In the genomic region with DNA sequence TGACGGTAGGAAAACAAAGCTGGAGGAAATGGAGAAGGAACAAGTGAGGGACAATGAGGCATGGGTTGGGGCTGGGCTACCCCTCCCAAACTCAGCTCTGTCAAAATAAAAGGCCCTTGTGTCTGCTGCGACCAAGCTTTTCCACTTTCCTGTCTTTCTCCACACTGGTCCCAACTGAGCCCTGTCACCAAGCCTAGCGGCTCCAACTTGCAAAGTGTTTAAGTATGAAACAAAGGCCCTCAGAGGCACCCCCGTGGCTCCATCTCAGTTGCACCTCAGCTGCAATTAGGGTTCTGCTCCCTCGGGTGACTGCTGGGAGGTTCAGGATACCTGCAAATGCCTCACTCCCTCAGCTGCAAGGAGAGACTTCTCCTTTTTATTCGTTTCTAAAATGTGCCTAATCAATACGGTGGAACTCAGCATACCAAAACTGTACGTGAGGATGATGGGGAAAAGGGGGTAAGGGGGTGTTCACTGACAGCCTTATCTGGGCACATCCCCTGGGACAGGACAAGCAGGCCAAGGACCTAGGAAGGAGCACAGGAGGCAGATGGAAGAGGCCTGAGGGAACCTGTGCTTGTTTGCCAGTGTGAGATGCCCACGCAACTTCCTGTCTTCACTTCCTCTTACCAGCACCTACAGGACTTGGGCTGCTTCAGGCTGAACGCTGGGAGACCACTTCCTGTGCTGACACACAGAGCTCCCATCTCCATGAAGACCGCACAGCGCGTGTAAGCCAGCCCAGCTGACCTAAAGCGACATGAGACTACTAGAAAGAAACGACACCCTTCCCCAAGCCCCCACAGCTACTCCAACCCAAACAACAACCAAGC, we compare ENCODE assay signal across 8 cellular contexts. TPM values are rescaled to one million over a fixed set of nuclear protein-coding genes. Genes with fewer than 3 reads are reported as not detected.
DNase-seq lines count a peak whose midpoint lies in the region; ATAC-seq lines count a peak whose summit lies in the region.

No MANE protein-coding gene starts in this region.

- H3K27me3 Mint-ChIP-seq in activated T-cell treated with anti-CD3 and anti-CD28 coated beads, Interleukin-2, amount 50 U/mL, for 72 hours (ENCODE audit: low read depth): no peaks in the 10 kb centered on the region

- DNase-seq in Daoy (ENCODE audit: low read depth) (peak; percentile 48), NOMO-1 treated with DMSO at 0.1 percent for 48 hours (lab: John Stamatoyannopoulos, UW; ENCODE audit: unreplicated experiment) (peak; percentile 98), hypothalamus (lab: John Stamatoyannopoulos, UW) (peak in 32 of 51 donors; percentile 8 to 72 (median 39)), iPS-NIHi11 (ENCODE audit: low spot score) (no peak), COLO668 (lab: John Stamatoyannopoulos, UW; ENCODE audit: unreplicated experiment) (no peak)
- DNase-seq in activated T-cell treated with anti-CD3 and anti-CD28 coated beads, Interleukin-2, amount 50 U/mL, for 72 hours: peak; percentile 82 to 90
- peak; percentile 82 for DNase-seq in stimulated activated CD8-positive, alpha-beta memory T cell treated with anti-CD3 and anti-CD28 coated beads, Interleukin-15, amount 100 ng/mL, for 48 hours (ENCODE audit: low read depth in 2 of 2)

- H3K9me3 Mint-ChIP-seq in activated T-cell treated with anti-CD3 and anti-CD28 coated beads, Interleukin-2, amount 50 U/mL, for 72 hours: no peaks in the 10 kb centered on the region

- peaks cover 32 to 69% of the 10 kb centered on the region in 2 donors for H3K36me3 Mint-ChIP-seq in activated T-cell treated with anti-CD3 and anti-CD28 coated beads, Interleukin-2, amount 50 U/mL, for 72 hours (ENCODE audit: insufficient read depth in 2 of 2)

- peak; percentile 78 for ATAC-seq in GM21786 (IDR thresholded peaks at IDR 0.05; ENCODE audit: unreplicated experiment)
- ATAC-seq in activated T-cell treated with anti-CD3 and anti-CD28 coated beads, Interleukin-2, amount 50 U/mL, for 72 hours (replicated peaks in 1 of 2): peak; percentile 90 to 91

- H3K27ac Mint-ChIP-seq in activated T-cell treated with anti-CD3 and anti-CD28 coated beads, Interleukin-2, amount 50 U/mL, for 72 hours: peak overlapping the region; percentile 98

- peaks cover 92% of the 10 kb centered on the region for H3K4me1 Mint-ChIP-seq in activated T-cell treated with anti-CD3 and anti-CD28 coated beads, Interleukin-2, amount 50 U/mL, for 72 hours (ENCODE audit: low read depth)

- H3K4me3 Mint-ChIP-seq in activated T-cell treated with anti-CD3 and anti-CD28 coated beads, Interleukin-2, amount 50 U/mL, for 72 hours: peak overlapping the region; percentile 82 to 87

RNA-seq across cellular contexts. Expression of a gene that starts 8.9 kb away (rescaled TPM):
- total RNA-seq in Daoy (2014; rRNA removed; shearing (Covaris generic)): 0.74 and 1.2 TPM in 2 replicates
- 10 to 100 TPM; 51.2 to 53.1 TPM for total RNA-seq in activated T-cell treated with anti-CD3 and anti-CD28 coated beads, Interleukin-2, amount 50 U/mL, for 72 hours

RNA-seq across cellular contexts. Expression of a gene that starts 9.8 kb away (rescaled TPM):
- total RNA-seq in Daoy (2014; rRNA removed; shearing (Covaris generic)): 4.0 and 10.9 TPM in 2 replicates
- 10 to 100 TPM; 26.0 to 29.6 TPM for total RNA-seq in activated T-cell treated with anti-CD3 and anti-CD28 coated beads, Interleukin-2, amount 50 U/mL, for 72 hours

RNA-seq across cellular contexts. Expression of a gene that starts 16.9 kb away (rescaled TPM):
- not detected in 2 replicates for total RNA-seq in Daoy (2014; rRNA removed; shearing (Covaris generic))
- 10 to 100 TPM; 53.1 to 90.5 TPM for total RNA-seq in activated T-cell treated with anti-CD3 and anti-CD28 coated beads, Interleukin-2, amount 50 U/mL, for 72 hours

RNA-seq across cellular contexts. Expression of a gene that starts 31.4 kb away (rescaled TPM):
- 250 and 327 TPM in 2 replicates for total RNA-seq in Daoy (2014; rRNA removed; shearing (Covaris generic))
- 100 to 1,000 TPM; 170 to 179 TPM for total RNA-seq in activated T-cell treated with anti-CD3 and anti-CD28 coated beads, Interleukin-2, amount 50 U/mL, for 72 hours

RNA-seq across cellular contexts. Expression of a gene that starts 32.3 kb away (rescaled TPM):
- 95.2 and 117 TPM in 2 replicates for total RNA-seq in Daoy (2014; rRNA removed; shearing (Covaris generic))
- total RNA-seq in activated T-cell treated with anti-CD3 and anti-CD28 coated beads, Interleukin-2, amount 50 U/mL, for 72 hours: 100 to 1,000 TPM; 156 to 168 TPM

Comparison
In these comparisons a context has a peak if more than half of its experiments do, and no peak if none do; other contexts are left out.
1. DNase-seq: peak in Daoy (single experiment), NOMO-1 treated with DMSO at 0.1 percent for 48 hours (single experiment), activated T-cell treated with anti-CD3 and anti-CD28 coated beads, Interleukin-2, amount 50 U/mL, for 72 hours (2 of 2), hypothalamus (32 of 51) and stimulated activated CD8-positive, alpha-beta memory T cell treated with anti-CD3 and anti-CD28 coated beads, Interleukin-15, amount 100 ng/mL, for 48 hours (2 of 2); none in iPS-NIHi11 (single experiment) and COLO668 (single experiment).
2. RNA of a gene that starts 8.9 kb away (total RNA-seq): 51.2 to 53.1 TPM in activated T-cell treated with anti-CD3 and anti-CD28 coated beads, Interleukin-2, amount 50 U/mL, for 72 hours; 0.74 to 1.2 TPM in Daoy; every median in the first group is over 10 times any median in the second.
3. RNA of a gene that starts 16.9 kb away (total RNA-seq): 53.1 to 90.5 TPM in activated T-cell treated with anti-CD3 and anti-CD28 coated beads, Interleukin-2, amount 50 U/mL, for 72 hours; not detected in Daoy; every median in the first group is over 10 times any median in the second.